Comparison of ENCODE assay signal across 16 cellular contexts in the genomic region with DNA sequence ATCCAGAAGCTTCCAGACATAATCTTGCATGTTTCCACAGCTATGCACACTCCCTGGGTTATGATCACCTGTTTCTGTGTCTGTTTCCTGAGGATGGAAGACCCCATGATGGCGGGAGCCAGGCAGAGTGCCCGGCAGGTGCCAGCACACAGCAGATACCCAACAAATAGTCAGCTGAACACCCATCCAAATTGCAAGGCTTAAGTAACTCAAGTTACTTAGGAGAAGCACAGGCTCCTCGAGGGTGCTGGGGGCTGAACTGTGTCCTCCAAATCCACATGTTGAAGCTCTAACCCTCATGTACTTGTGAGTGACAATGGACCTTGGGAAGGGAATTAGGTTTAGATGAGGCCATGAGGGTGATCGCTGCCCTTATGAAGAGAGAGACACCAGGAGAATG.
"Had no signal": no experiment of that assay in that cellular context is flagged by ENCODE, and none has a peak within 500 bp of the region (broad histone marks: within the 10 kb centered on the region; RNA-seq: fewer than 3 reads in every experiment).

No MANE protein-coding gene starts in this region.

- H3K36me3 Mint-ChIP-seq: natural killer cell had no signal

- H3K4me1 Mint-ChIP-seq: activated CD4-positive, alpha-beta T cell treated with anti-CD3 and anti-CD28 coated beads, Interleukin-2, amount 10 ng/mL, durations not matched to agents 24 days and 14 days; activated naive CD8-positive, alpha-beta T cell treated with anti-CD3 and anti-CD28 coated beads, Interleukin-2, amount 50 U/mL, for 24 hours had no signal

- H3K9me3 Mint-ChIP-seq: activated CD4-positive, alpha-beta T cell treated with anti-CD3 and anti-CD28 coated beads, Interleukin-2, amount 10 ng/mL, durations not matched to agents 24 days and 14 days; activated naive CD8-positive, alpha-beta T cell treated with anti-CD3 and anti-CD28 coated beads, Interleukin-2, amount 50 U/mL, for 24 hours; natural killer cell had no signal

- H3K4me3 Mint-ChIP-seq: activated CD4-positive, alpha-beta T cell treated with anti-CD3 and anti-CD28 coated beads, Interleukin-2, amount 10 ng/mL, durations not matched to agents 24 days and 14 days; activated naive CD8-positive, alpha-beta T cell treated with anti-CD3 and anti-CD28 coated beads, Interleukin-2, amount 50 U/mL, for 24 hours; natural killer cell had no signal

- H3K4me2 ChIP-seq: SK-N-SH had no signal

- H3K4me1 ChIP-seq: colonic mucosa, stomach, uterus had no signal

- H3K27ac ChIP-seq: cardiac muscle cell, colonic mucosa, epithelial cell of prostate, stomach, VCaP had no signal

- H3K27me3 ChIP-seq: cardiac muscle cell, colonic mucosa, uterus had no signal

- H3K27ac Mint-ChIP-seq: activated CD4-positive, alpha-beta T cell treated with anti-CD3 and anti-CD28 coated beads, Interleukin-2, amount 10 ng/mL, durations not matched to agents 24 days and 14 days; activated naive CD8-positive, alpha-beta T cell treated with anti-CD3 and anti-CD28 coated beads, Interleukin-2, amount 50 U/mL, for 24 hours; natural killer cell had no signal

- H3K9ac ChIP-seq: SK-N-SH had no signal

- H3K4me3 ChIP-seq: cardiac muscle cell, colonic mucosa, stomach, uterus had no signal

- H3K27me3 Mint-ChIP-seq: activated CD4-positive, alpha-beta T cell treated with anti-CD3 and anti-CD28 coated beads, Interleukin-2, amount 10 ng/mL, durations not matched to agents 24 days and 14 days; activated naive CD8-positive, alpha-beta T cell treated with anti-CD3 and anti-CD28 coated beads, Interleukin-2, amount 50 U/mL, for 24 hours had no signal

- ATAC-seq: activated naive CD8-positive, alpha-beta T cell treated with anti-CD3 and anti-CD28 coated beads, Interleukin-2, amount 50 U/mL, for 24 hours; natural killer cell had no signal

- H3K36me3 ChIP-seq: colonic mucosa, uterus had no signal

- DNase-seq: activated CD4-positive, alpha-beta T cell treated with anti-CD3 and anti-CD28 coated beads, Interleukin-2, amount 10 ng/mL, durations not matched to agents 24 days and 14 days; activated gamma-delta T cell; activated naive CD8-positive, alpha-beta T cell treated with anti-CD3 and anti-CD28 coated beads, Interleukin-2, amount 50 U/mL, for 24 hours; activated T-cell treated with anti-CD3 and anti-CD28 coated beads for 4 hours; effector memory CD4-positive, alpha-beta T cell; hypothalamus; natural killer cell; SK-N-SH; stimulated activated CD4-positive, alpha-beta T cell treated with anti-CD3 and anti-CD28 coated beads, Interleukin-4, amount 100 ng/mL, for 4 hours; T-helper 1 cell had no signal

- H3K9me3 ChIP-seq: colonic mucosa, SK-N-SH, stomach, uterus had no signal
